Comparison of ENCODE assay signal across 11 cellular contexts in genomic region chr11:33507967-33508366, GRCh38.
DNase-seq lines count a peak whose midpoint lies in the region; ATAC-seq and TF ChIP-seq lines count a peak whose summit lies in the region.
"Had no signal": no experiment of that assay in that cellular context is flagged by ENCODE, and none has a peak within 500 bp of the region (broad histone marks: within the 10 kb centered on the region; RNA-seq: fewer than 3 reads in every experiment).

No MANE protein-coding gene starts in this region.

- no peak overlapping the region for H3K23ac ChIP-seq in H9 (ENCODE audit: insufficient read length, low read depth, low read length)

- no peak overlapping the region for H3K4me3 Mint-ChIP-seq in H9
- H3K4me3 Mint-ChIP-seq: CD4-positive, CD25-positive, alpha-beta regulatory T cell had no signal

- no peak overlapping the region for H3K56ac ChIP-seq in H9 (ENCODE audit: insufficient read length, low read depth, low read length)

- H3K9ac ChIP-seq in H9 (ENCODE audit: extremely low read depth, insufficient read length, low read length), result no peak overlapping the region

- no peaks in the 10 kb centered on the region for H3K79me2 ChIP-seq in H9 (ENCODE audit: insufficient read depth, low read length)

- TF ChIP-seq CTCF in H9 (conservative IDR thresholded peaks at IDR 0.05) (no peak), foreskin fibroblast (IDR thresholded peaks at IDR 0.05; ENCODE audit: low read depth, low read length) (no peak)

- H2BK15ac ChIP-seq in H9 (ENCODE audit: low read depth, low read length), result no peak overlapping the region

- H3K27ac Mint-ChIP-seq in H9, result no peak overlapping the region
- H3K27ac Mint-ChIP-seq: CD4-positive, CD25-positive, alpha-beta regulatory T cell had no signal

- no CpG with 5 or more reads among the region's 3 CpGs for WGBS in H9 (ENCODE audit: extremely low coverage, insufficient read length, low lambda C conversion rate)

- peaks cover 3 to 6% of the 10 kb centered on the region in 2 experiments; a peak in 1 of 4 replicates for H3K4me1 Mint-ChIP-seq in H9
- H3K4me1 Mint-ChIP-seq: CD4-positive, CD25-positive, alpha-beta regulatory T cell had no signal

- no peak overlapping the region for H3K4me3 ChIP-seq in foreskin fibroblast (ENCODE audit: low read depth in 1 of 2, low read length in 2 of 2)
- H3K4me3 ChIP-seq: Peyer's patch, sigmoid colon had no signal

- DNase-seq in AG08396 (ENCODE audit: low spot score), result peak; percentile 12
- DNase-seq in H9, result peak; percentile 34
- peak; percentile 70 for DNase-seq in SK-MEL-5 (ENCODE audit: low read depth, low spot score)
- peak; percentile 52 to 76 for DNase-seq in foreskin fibroblast
- DNase-seq in LoVo (ENCODE audit: low spot score), result no peak
- DNase-seq in NCI-H510A (lab: John Stamatoyannopoulos, UW), result no peak
- no peak for DNase-seq in kidney glomerular epithelial cell (lab: John Stamatoyannopoulos, UW)
- DNase-seq: CD4-positive, CD25-positive, alpha-beta regulatory T cell; Peyer's patch; sigmoid colon had no signal

- no peaks in the 10 kb centered on the region for H3K4me1 ChIP-seq in H9 (ENCODE audit: insufficient read depth, low read length)
- H3K4me1 ChIP-seq: Peyer's patch, sigmoid colon had no signal

- H3K4me2 ChIP-seq in H9 (ENCODE audit: insufficient read depth, insufficient read length, low read length), result no peak overlapping the region

- in situ Hi-C loops in SK-MEL-5 (cut with HindIII; ENCODE audit: low pct_unique_long_range_greater_than_20kb, low sequenced_read_pairs), result no loop called here

- no peaks in the 10 kb centered on the region for H3K27me3 ChIP-seq in H9 (ENCODE audit: insufficient read depth, low read length)
- H3K27me3 ChIP-seq: Peyer's patch had no signal

- H3K14ac ChIP-seq in H9 (ENCODE audit: insufficient read depth, low read length), result no peak overlapping the region

- no peaks in the 10 kb centered on the region for H3K9me3 Mint-ChIP-seq in H9

- no peak overlapping the region for H3K18ac ChIP-seq in H9 (ENCODE audit: insufficient read length, low read depth, low read length)

- H3K4ac ChIP-seq in H9 (ENCODE audit: low read depth, low read length), result no peak overlapping the region

- no peak overlapping the region for H2BK20ac ChIP-seq in H9 (ENCODE audit: low read depth, low read length, poor library complexity, severe bottlenecking)

- no peaks in the 10 kb centered on the region for H3K79me1 ChIP-seq in H9 (ENCODE audit: insufficient read depth, low read depth, low read length, poor library complexity, severe bottlenecking)

- ATAC-seq in HG03196 (IDR thresholded peaks at IDR 0.05; ENCODE audit: unreplicated experiment), result no peak

- H2BK120ac ChIP-seq in H9 (ENCODE audit: low read depth, low read length, poor library complexity, severe bottlenecking), result no peak overlapping the region

- no peaks in the 10 kb centered on the region for H3K23me2 ChIP-seq in H9 (ENCODE audit: insufficient read length, low read depth, low read length, poor library complexity, severe bottlenecking)

- no peak overlapping the region for H3T11ph ChIP-seq in H9 (ENCODE audit: low read length)

- H3K36me3 Mint-ChIP-seq in H9 (ENCODE audit: insufficient read depth in 1 of 3, low read depth in 3 of 3), result no peaks in the 10 kb centered on the region; a peak in 1 of 7 replicates
- H3K36me3 Mint-ChIP-seq: CD4-positive, CD25-positive, alpha-beta regulatory T cell had no signal

- H3K27ac ChIP-seq in H9 (ENCODE audit: insufficient read length, low read depth, low read length), result no peak overlapping the region
- H3K27ac ChIP-seq: Peyer's patch, sigmoid colon had no signal

- no peaks in the 10 kb centered on the region for H3K9me3 ChIP-seq in H9 (ENCODE audit: control insufficient read depth, low read depth, low read length)
- H3K9me3 ChIP-seq: Peyer's patch, sigmoid colon had no signal

- no peak overlapping the region for H4K91ac ChIP-seq in H9 (ENCODE audit: insufficient read length, low read depth, low read length)

- no peak overlapping the region for H2AFZ ChIP-seq in H9 (ENCODE audit: low read length)

- H2BK5ac ChIP-seq in H9 (ENCODE audit: insufficient read length, low read length), result no peak overlapping the region

- H3K27me3 Mint-ChIP-seq in H9 (ENCODE audit: low read depth), result peaks cover 1% of the 10 kb centered on the region; the same call in 1 of the 2 replicates

- no peak overlapping the region for H2BK12ac ChIP-seq in H9 (ENCODE audit: insufficient read length, low read depth, low read length)

- H4K8ac ChIP-seq in H9 (replicated peaks; ENCODE audit: insufficient read length, low read depth, low read length), result no peak overlapping the region

- H4K5ac ChIP-seq in H9 (ENCODE audit: insufficient read length, low read depth, low read length), result no peak overlapping the region

- H2AK5ac ChIP-seq in H9 (ENCODE audit: insufficient read length, low read length), result no peak overlapping the region

- H4K20me1 ChIP-seq in H9 (ENCODE audit: control insufficient read depth, insufficient read depth, insufficient read length), result no peaks in the 10 kb centered on the region

Comparison
In these comparisons a context has a peak if more than half of its experiments do, and no peak if none do; other contexts are left out.
1. DNase-seq: peak in AG08396 (single experiment), H9 (single experiment), SK-MEL-5 (single experiment) and foreskin fibroblast (2 of 2); none in LoVo (single experiment), NCI-H510A (single experiment) and kidney glomerular epithelial cell (single experiment).